ENCODE assay signal across 13 cellular contexts in genomic region chr10:38025283-38025682, GRCh38. TPM values are rescaled to one million over a fixed set of nuclear protein-coding genes. Genes with fewer than 3 reads are reported as not detected.
DNase-seq lines count a peak whose midpoint lies in the region; ATAC-seq and TF ChIP-seq lines count a peak whose summit lies in the region.
"Had no signal": no experiment of that assay in that cellular context is flagged by ENCODE, and none has a peak within 500 bp of the region (broad histone marks: within the 10 kb centered on the region; RNA-seq: fewer than 3 reads in every experiment).

No MANE protein-coding gene starts in this region.

- H3K36me3 ChIP-seq in OCI-LY7 (ENCODE audit: insufficient read depth, low read length) = peaks cover 98% of the 10 kb centered on the region
- H3K36me3 ChIP-seq in PC-9 (ENCODE audit: low read depth) = peaks cover 13% of the 10 kb centered on the region; the same call in 1 of the 2 replicates

- no peaks in the 10 kb centered on the region for H3K27me3 Mint-ChIP-seq in activated naive CD4-positive, alpha-beta T cell treated with anti-CD3 and anti-CD28 coated beads, Interleukin-2, amount 10 ng/mL, durations not matched to agents 7 days and 5 days
- H3K27me3 Mint-ChIP-seq in CD4-positive, alpha-beta T cell = no peaks in the 10 kb centered on the region
- H3K27me3 Mint-ChIP-seq: stimulated activated naive CD8-positive, alpha-beta T cell treated with anti-CD3 and anti-CD28 coated beads, Interleukin-15, Interleukin-2, amounts not matched to agents 100 ng/mL and 50 ng/mL, for 24 hours had no signal

- BruUV-seq in OCI-LY7 (replicated peaks; lab: Mats Ljungman, UMichigan) (no TSS peak), PC-9 (replicated peaks; lab: Mats Ljungman, UMichigan) (no TSS peak)

- H3K79me2 ChIP-seq in OCI-LY7 (ENCODE audit: insufficient read depth, low read depth, low read length) = 0 out of 2 replicates have a peak, but pooled peaks cover 5% of the 10 kb centered on the region
- no peaks in the 10 kb centered on the region for H3K79me2 ChIP-seq in PC-9 (ENCODE audit: low read depth)
- H3K79me2 ChIP-seq: parathyroid adenoma had no signal

- H3F3A ChIP-seq in PC-9 (ENCODE audit: insufficient read depth, low read depth) = no peaks in the 10 kb centered on the region

- TF ChIP-seq CTCF in OCI-LY7 (conservative IDR thresholded peaks at IDR 0.05; ENCODE audit: low read length) = no peak
- no peak for TF ChIP-seq CTCF in CD4-positive, alpha-beta T cell (IDR thresholded peaks at IDR 0.05)
- no peak for TF ChIP-seq CTCF in PC-9 (conservative IDR thresholded peaks at IDR 0.05)

- peaks cover 21% of the 10 kb centered on the region for H3K9me3 Mint-ChIP-seq in activated naive CD4-positive, alpha-beta T cell treated with anti-CD3 and anti-CD28 coated beads, Interleukin-2, amount 10 ng/mL, durations not matched to agents 7 days and 5 days
- no peaks in the 10 kb centered on the region for H3K9me3 Mint-ChIP-seq in CD4-positive, alpha-beta T cell

- intact Hi-C loops in OCI-LY7 (cut with micrococcal nuclease; ENCODE audit: unreplicated experiment) (loop anchor here (2.0 to 5.0 kb wide), 2 partner anchors 14 to 48 kb away; partner anchors contain the start of genes ZNF25 and ZNF33A), PC-9 (cut with micrococcal nuclease; ENCODE audit: unreplicated experiment) (no loop called here)
- intact Hi-C loops in CD4-positive, alpha-beta T cell (cut with DNase I, micrococcal nuclease) = no loop called here

- POLR2A ChIA-PET in OCI-LY7 (lab: Charles Lee) (interaction anchor here (0.7 kb wide), 1 partner anchor 64 kb away, joined by 4 read pairs; no protein-coding TSS in a partner anchor), PC-9 (lab: Charles Lee; ENCODE audit: unreplicated experiment) (no interaction called here)
- POLR2A ChIA-PET in CD4-positive, alpha-beta T cell (lab: Charles Lee) = interaction anchor here (1.8 kb wide), 1 partner anchor 15 kb away, joined by 4 read pairs; the partner anchor contains the start of gene ZNF33A

- ATAC-seq in HG02981 (IDR thresholded peaks at IDR 0.05; ENCODE audit: unreplicated experiment) = peak; percentile 84
- ATAC-seq in CD4-positive, alpha-beta T cell (ENCODE audit: poor library complexity) = no peak

- H3K9me2 ChIP-seq in OCI-LY7 (ENCODE audit: insufficient read depth, low read length) (no peaks in the 10 kb centered on the region), PC-9 (ENCODE audit: insufficient read depth) (no peaks in the 10 kb centered on the region)

- H3K4me3 Mint-ChIP-seq in activated naive CD4-positive, alpha-beta T cell treated with anti-CD3 and anti-CD28 coated beads, Interleukin-2, amount 10 ng/mL, durations not matched to agents 7 days and 5 days = no peak overlapping the region
- H3K4me3 Mint-ChIP-seq in CD4-positive, alpha-beta T cell = no peak overlapping the region
- H3K4me3 Mint-ChIP-seq: stimulated activated naive CD8-positive, alpha-beta T cell treated with anti-CD3 and anti-CD28 coated beads, Interleukin-15, Interleukin-2, amounts not matched to agents 100 ng/mL and 50 ng/mL, for 24 hours had no signal

- CTCF ChIA-PET in activated naive CD4-positive, alpha-beta T cell treated with anti-CD3 and anti-CD28 coated beads, Interleukin-2, amount 10 ng/mL, durations not matched to agents 7 days and 5 days (lab: Charles Lee) = no interaction called here
- CTCF ChIA-PET in OCI-LY7 (lab: Charles Lee; ENCODE audit: unreplicated experiment) = no interaction called here
- CTCF ChIA-PET in CD4-positive, alpha-beta T cell (lab: Charles Lee) = no interaction called here
- CTCF ChIA-PET in PC-9 (lab: Charles Lee) = no interaction called here

- H3K27ac ChIP-seq in OCI-LY7 (ENCODE audit: low read depth, low read length, poor library complexity, severe bottlenecking) (peak overlapping the region; percentile 40), PC-9 (no peak overlapping the region)
- no peak overlapping the region for H3K27ac ChIP-seq in CD4-positive, alpha-beta T cell (ENCODE audit: low read depth, low read length)
- H3K27ac ChIP-seq: ascending aorta, heart left ventricle, parathyroid adenoma, SJSA1 had no signal

- H3K27ac Mint-ChIP-seq in activated naive CD4-positive, alpha-beta T cell treated with anti-CD3 and anti-CD28 coated beads, Interleukin-2, amount 10 ng/mL, durations not matched to agents 7 days and 5 days = peak overlapping the region; percentile 0
- no peak overlapping the region for H3K27ac Mint-ChIP-seq in CD4-positive, alpha-beta T cell
- H3K27ac Mint-ChIP-seq: stimulated activated naive CD8-positive, alpha-beta T cell treated with anti-CD3 and anti-CD28 coated beads, Interleukin-15, Interleukin-2, amounts not matched to agents 100 ng/mL and 50 ng/mL, for 24 hours had no signal

- no peaks in the 10 kb centered on the region for H3K27me3 ChIP-seq in CD4-positive, alpha-beta T cell (ENCODE audit: control insufficient read depth, insufficient read depth, low read length)
- H3K27me3 ChIP-seq in PC-9 (ENCODE audit: insufficient read depth, low read depth) = no peaks in the 10 kb centered on the region
- H3K27me3 ChIP-seq: ascending aorta, heart left ventricle, SJSA1 had no signal

- H3K4me1 ChIP-seq in OCI-LY7 (ENCODE audit: insufficient read depth, low read length, poor library complexity, severe bottlenecking) = peaks cover 18% of the 10 kb centered on the region
- no peaks in the 10 kb centered on the region for H3K4me1 ChIP-seq in PC-9 (replicated peaks; ENCODE audit: insufficient read depth)
- H3K4me1 ChIP-seq: ascending aorta, heart left ventricle, parathyroid adenoma, SJSA1 had no signal

- no peak for DNase-seq in activated naive CD4-positive, alpha-beta T cell treated with anti-CD3 and anti-CD28 coated beads, Interleukin-2, amount 10 ng/mL, durations not matched to agents 7 days and 5 days
- DNase-seq in activated naive CD4-positive, alpha-beta T cell treated with anti-CD3 and anti-CD28 coated beads, Interleukin-2, amount 50 U/mL, for 16 hours = no peak
- DNase-seq in OCI-LY7 (ENCODE audit: low spot score) = peak; percentile 71
- no peak for DNase-seq in NCI-H1105 (lab: John Stamatoyannopoulos, UW)
- no peak for DNase-seq in retina
- DNase-seq in CD4-positive, alpha-beta T cell = no peak
- DNase-seq in PC-9 = no peak
- DNase-seq: heart left ventricle had no signal

- H3K4me1 Mint-ChIP-seq in activated naive CD4-positive, alpha-beta T cell treated with anti-CD3 and anti-CD28 coated beads, Interleukin-2, amount 10 ng/mL, durations not matched to agents 7 days and 5 days = peaks cover 34% of the 10 kb centered on the region
- peaks cover 37% of the 10 kb centered on the region for H3K4me1 Mint-ChIP-seq in CD4-positive, alpha-beta T cell (ENCODE audit: low read depth)

- peaks cover 87% of the 10 kb centered on the region for H3K36me3 Mint-ChIP-seq in activated naive CD4-positive, alpha-beta T cell treated with anti-CD3 and anti-CD28 coated beads, Interleukin-2, amount 10 ng/mL, durations not matched to agents 7 days and 5 days
- H3K36me3 Mint-ChIP-seq in CD4-positive, alpha-beta T cell (ENCODE audit: low read depth) = peaks cover 99% of the 10 kb centered on the region

- H3K4me2 ChIP-seq in OCI-LY7 (ENCODE audit: low read length) (peak overlapping the region; percentile 41; the same call in 1 of the 2 replicates), PC-9 (no peak overlapping the region)

- no peak overlapping the region; the same call in 1 of the 2 replicates for H2AFZ ChIP-seq in OCI-LY7 (ENCODE audit: low read length)
- no peak overlapping the region for H2AFZ ChIP-seq in PC-9
- H2AFZ ChIP-seq: parathyroid adenoma had no signal

- H3K9me3 ChIP-seq in OCI-LY7 (ENCODE audit: low read length) = 0 out of 2 replicates have a peak, but pooled peaks cover 2% of the 10 kb centered on the region
- no peaks in the 10 kb centered on the region for H3K9me3 ChIP-seq in CD4-positive, alpha-beta T cell (ENCODE audit: control insufficient read depth, low read length)
- no peaks in the 10 kb centered on the region for H3K9me3 ChIP-seq in PC-9 (ENCODE audit: insufficient read depth, low read depth)
- H3K9me3 ChIP-seq: ascending aorta, heart left ventricle, SJSA1 had no signal

- H4K20me1 ChIP-seq in OCI-LY7 (ENCODE audit: insufficient read depth, low read length) (no peaks in the 10 kb centered on the region), PC-9 (ENCODE audit: insufficient read depth) (no peaks in the 10 kb centered on the region)

- H3K4me3 ChIP-seq in OCI-LY7 (ENCODE audit: low read depth, low read length, poor library complexity, severe bottlenecking) (no peak overlapping the region), PC-9 (no peak overlapping the region)
- H3K4me3 ChIP-seq: ascending aorta, heart left ventricle, SJSA1 had no signal

RNA-seq across cellular contexts. Expression of gene ZNF33A, which starts 14.8 kb away (rescaled TPM):
- 31.2 and 39.8 TPM in 2 replicates for total RNA-seq in OCI-LY7 (2014; rRNA removed; shearing (Covaris generic))
- total RNA-seq in OCI-LY7 (2022) (40.1 and 40.2 TPM in 2 replicates), PC-9 (2021) (19.5 and 27.5 TPM in 2 replicates)
- total RNA-seq in CD4-positive, alpha-beta T cell = 10 to 100 TPM; 25.9 to 30.3 TPM

RNA-seq across cellular contexts. Expression of gene ZNF25, which starts 48.8 kb away (rescaled TPM):
- total RNA-seq in OCI-LY7 (2014; rRNA removed; shearing (Covaris generic)) = 2.2 and 2.4 TPM in 2 replicates
- total RNA-seq in OCI-LY7 (2022) (3.2 and 3.8 TPM in 2 replicates), PC-9 (2021) (2.6 and 2.7 TPM in 2 replicates)
- total RNA-seq in CD4-positive, alpha-beta T cell = 1 to 10 TPM; 4.6 to 5.4 TPM
